In genomic region chr1:110203021-110203661, GRCh38 we compare ENCODE assay signal across 8 cellular contexts. TPM values are rescaled to one million over a fixed set of nuclear protein-coding genes. Genes with fewer than 3 reads are reported as not detected.
DNase-seq lines count a peak whose midpoint lies in the region; ATAC-seq and TF ChIP-seq lines count a peak whose summit lies in the region.

No MANE protein-coding gene starts in this region.

- no peak overlapping the region for H3K4me3 Mint-ChIP-seq in neural crest cell

- no peaks in the 10 kb centered on the region for H3K9me3 Mint-ChIP-seq in neural crest cell

- peaks cover 8% of the 10 kb centered on the region for H3K27me3 Mint-ChIP-seq in neural crest cell (ENCODE audit: low read depth)

- H3K9me2 ChIP-seq in PC-3 (replicated peaks; ENCODE audit: low read length), result no peaks in the 10 kb centered on the region

- TF ChIP-seq RAD21 in Ishikawa (IDR thresholded peaks at IDR 0.05; ENCODE audit: low read depth), result peak; percentile 91

- TF ChIP-seq CTCF in PC-3 (conservative IDR thresholded peaks at IDR 0.05; ENCODE audit: low read depth, low read length) (peak; percentile 92), esophagus squamous epithelium (IDR thresholded peaks at IDR 0.05) (peak; percentile 73 to 96 (median 86)), neural crest cell (conservative IDR thresholded peaks at IDR 0.05) (peak; percentile 89), tibial nerve (IDR thresholded peaks at IDR 0.05) (peak; percentile 83 to 87 (median 84))

- no peak overlapping the region for H3K27ac Mint-ChIP-seq in neural crest cell (ENCODE audit: unreplicated experiment)

- 29 to 30% methylated on average over 6 of the region's 6 CpGs for WGBS in esophagus squamous epithelium, 2 donors
- 25 to 31% methylated on average over 6 of the region's 6 CpGs for WGBS in tibial nerve, 2 donors

- intact Hi-C loops in PC-3 (cut with micrococcal nuclease), result loop anchor here (1.0 to 5.0 kb wide), 5 partner anchors 109 to 414 kb away; no protein-coding TSS in a partner anchor
- intact Hi-C loops in esophagus squamous epithelium (cut with DNase I), result loop anchor here (5.0 kb wide), 1 partner anchor 254 kb away; no protein-coding TSS in a partner anchor

- DNase-seq in DMS153 (lab: John Stamatoyannopoulos, UW) (peak; percentile 66), PC-3 (peak; percentile 94), activated T-cell treated with anti-CD3 and anti-CD28 coated beads for 1 hour (ENCODE audit: low read depth) (peak; percentile 45), esophagus squamous epithelium (lab: John Stamatoyannopoulos, UW) (no peak), neural crest cell (ENCODE audit: low read depth, low spot score) (peak; percentile 76), tibial nerve (ENCODE audit: low spot score in 2 of 2) (peak in 1 of 2 donors; percentile 88)

- H3K9me3 ChIP-seq in PC-3 (ENCODE audit: low read length), result no peaks in the 10 kb centered on the region
- H3K9me3 ChIP-seq in esophagus squamous epithelium, result no peaks in the 10 kb centered on the region
- no peaks in the 10 kb centered on the region for H3K9me3 ChIP-seq in tibial nerve

- H3K4me2 ChIP-seq in PC-3 (ENCODE audit: low read length), result peak overlapping the region; percentile 36

- ATAC-seq in PC-3 (peak; percentile 72), HG02870 (IDR thresholded peaks at IDR 0.05; ENCODE audit: unreplicated experiment) (no peak)

- no peak overlapping the region for H3K4me3 ChIP-seq in PC-3 (ENCODE audit: low read length)
- H3K4me3 ChIP-seq in esophagus squamous epithelium, result no peak overlapping the region
- no peak overlapping the region for H3K4me3 ChIP-seq in tibial nerve

- H3K36me3 Mint-ChIP-seq in neural crest cell (ENCODE audit: low read depth), result no peaks in the 10 kb centered on the region

- no peaks in the 10 kb centered on the region for H4K20me1 ChIP-seq in PC-3 (ENCODE audit: low read length)

- 0 out of 2 replicates have a peak overlapping the region, but pooled peaks have one; percentile 2 for H2AFZ ChIP-seq in PC-3 (ENCODE audit: low read length)

- H3K27me3 ChIP-seq in PC-3 (ENCODE audit: low read length) (no peaks in the 10 kb centered on the region), esophagus squamous epithelium (no peaks in the 10 kb centered on the region), tibial nerve (no peaks in the 10 kb centered on the region)

- H3K4me1 ChIP-seq in PC-3 (ENCODE audit: insufficient read depth, low read length) (peaks cover 10% of the 10 kb centered on the region), esophagus squamous epithelium (peaks cover 0 to 7% (median 0%) of the 10 kb centered on the region in 3 donors), tibial nerve (peaks cover 0 to 8% (median 3%) of the 10 kb centered on the region in 4 donors)

- TF ChIP-seq POLR2A in esophagus squamous epithelium (IDR thresholded peaks at IDR 0.05), result no peak
- no peak for TF ChIP-seq POLR2A in tibial nerve (IDR thresholded peaks at IDR 0.05)

- no peaks in the 10 kb centered on the region for H3K36me3 ChIP-seq in PC-3 (ENCODE audit: low read depth, low read length)
- H3K36me3 ChIP-seq in esophagus squamous epithelium, result no peaks in the 10 kb centered on the region
- no peaks in the 10 kb centered on the region for H3K36me3 ChIP-seq in tibial nerve

- no peaks in the 10 kb centered on the region for H3K79me2 ChIP-seq in PC-3 (ENCODE audit: low read length)

- TF ChIP-seq EP300 in Ishikawa (IDR thresholded peaks at IDR 0.05; ENCODE audit: borderline replicate concordance) (no peak), tibial nerve (IDR thresholded peaks at IDR 0.05) (no peak)

- peaks cover 4% of the 10 kb centered on the region for H3F3A ChIP-seq in PC-3 (ENCODE audit: low read length, unreplicated experiment)

- POLR2A ChIA-PET in PC-3 (lab: Charles Lee; ENCODE audit: unreplicated experiment), result no interaction called here

- peaks cover 11% of the 10 kb centered on the region for H3K4me1 Mint-ChIP-seq in neural crest cell

- H3K9ac ChIP-seq in PC-3 (ENCODE audit: low read length), result no peak overlapping the region

- CTCF ChIA-PET in PC-3 (lab: Charles Lee), result interaction anchor here (0.6 to 1.9 kb wide), 6 partner anchors 98 to 293 kb away, joined by 3 to 12 read pairs (median 8); no protein-coding TSS in a partner anchor

- peak overlapping the region; percentile 51 for H3K27ac ChIP-seq in PC-3 (ENCODE audit: low read length)
- H3K27ac ChIP-seq in esophagus squamous epithelium, result no peak overlapping the region
- H3K27ac ChIP-seq in tibial nerve, result no peak overlapping the region

- no TSS peak for BruUV-seq in PC-3 (replicated peaks; lab: Mats Ljungman, UMichigan)

TF ChIP-seq in Ishikawa, 13 proteins besides CTCF, POLR2A, EP300 and RAD21:
- no peak for TF ChIP-seq ZBTB7A (IDR thresholded peaks at IDR 0.05; ENCODE audit: low read depth)
- TF ChIP-seq MAX (IDR thresholded peaks at IDR 0.05), result no peak
- TF ChIP-seq TEAD4 (IDR thresholded peaks at IDR 0.05), result no peak
- TF ChIP-seq TAF1 (IDR thresholded peaks at IDR 0.05; ENCODE audit: low read depth), result no peak
- no peak for TF ChIP-seq YY1 (IDR thresholded peaks at IDR 0.05; ENCODE audit: low read depth)
- TF ChIP-seq NFIC (IDR thresholded peaks at IDR 0.05), result no peak
TF ChIP-seq in Ishikawa: peak in this region for 0.

RNA-seq across cellular contexts. Expression of gene KCNC4, which starts 7.0 kb away (rescaled TPM):
- 1.6 and 3.6 TPM in 2 replicates for total RNA-seq in PC-3 (2014; rRNA removed)
- 10 to 100 TPM in 1 of 4 donors, 1 to 10 TPM in 3; 4.2 to 10.9 (median 6.5) TPM for total RNA-seq in esophagus squamous epithelium
- 4.5 and 5.9 TPM in 2 replicates for total RNA-seq in neural crest cell
- total RNA-seq in tibial nerve, result 1 to 10 TPM; 2.9 to 9.0 (median 6.1) TPM

RNA-seq across cellular contexts. Expression of gene SLC6A17, which starts 52.8 kb away (rescaled TPM):
- not detected in 2 replicates for total RNA-seq in PC-3 (2014; rRNA removed)
- under 1 TPM; 0.11 to 0.29 (median 0.23) TPM for total RNA-seq in esophagus squamous epithelium
- 0.14 TPM in 1 of 2 replicates, not detected in the other for total RNA-seq in neural crest cell
- under 1 TPM in 2 of 4 donors, not detected in 2; under 0.01 to 0.22 TPM for total RNA-seq in tibial nerve
